Comparison of ENCODE assay signal across 1 cellular context in genomic region chr16:67161595-67162058, GRCh38.
TF ChIP-seq lines count a peak whose summit lies in the region.

No MANE protein-coding gene starts in this region.

TF ChIP-seq in K562, 482 proteins besides CTCF, POLR2A, EP300 and RAD21:
- TF ChIP-seq, protein P1, sequence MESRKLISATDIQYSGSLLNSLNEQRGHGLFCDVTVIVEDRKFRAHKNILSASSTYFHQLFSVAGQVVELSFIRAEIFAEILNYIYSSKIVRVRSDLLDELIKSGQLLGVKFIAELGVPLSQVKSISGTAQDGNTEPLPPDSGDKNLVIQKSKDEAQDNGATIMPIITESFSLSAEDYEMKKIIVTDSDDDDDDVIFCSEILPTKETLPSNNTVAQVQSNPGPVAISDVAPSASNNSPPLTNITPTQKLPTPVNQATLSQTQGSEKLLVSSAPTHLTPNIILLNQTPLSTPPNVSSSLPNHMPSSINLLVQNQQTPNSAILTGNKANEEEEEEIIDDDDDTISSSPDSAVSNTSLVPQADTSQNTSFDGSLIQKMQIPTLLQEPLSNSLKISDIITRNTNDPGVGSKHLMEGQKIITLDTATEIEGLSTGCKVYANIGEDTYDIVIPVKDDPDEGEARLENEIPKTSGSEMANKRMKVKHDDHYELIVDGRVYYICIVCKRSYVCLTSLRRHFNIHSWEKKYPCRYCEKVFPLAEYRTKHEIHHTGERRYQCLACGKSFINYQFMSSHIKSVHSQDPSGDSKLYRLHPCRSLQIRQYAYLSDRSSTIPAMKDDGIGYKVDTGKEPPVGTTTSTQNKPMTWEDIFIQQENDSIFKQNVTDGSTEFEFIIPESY (CRISPR knock-in tag; IDR thresholded peaks at IDR 0.05), result 0 out of 2 replicates have a peak, but pooled peaks have one; percentile 30
- TF ChIP-seq TSHZ1 (CRISPR knock-in tag; IDR thresholded peaks at IDR 0.05), result no peak
